ENCODE assay signal across 8 cellular contexts in genomic region chr5:52989781-52990530, GRCh38. TPM values are rescaled to one million over a fixed set of nuclear protein-coding genes. Genes with fewer than 3 reads are reported as not detected.
DNase-seq lines count a peak whose midpoint lies in the region; ATAC-seq and TF ChIP-seq lines count a peak whose summit lies in the region.

No MANE protein-coding gene starts in this region.

- peaks cover 9% of the 10 kb centered on the region for H3K27me3 Mint-ChIP-seq in activated CD4-positive, alpha-beta memory T cell treated with anti-CD3 and anti-CD28 coated beads for 36 hours

- peak in 5 of 6 experiments; percentile 11 to 32 (median 12) for DNase-seq in stimulated activated naive CD4-positive, alpha-beta T cell (lab: John Stamatoyannopoulos, UW)
- DNase-seq in stimulated activated naive CD4-positive, alpha-beta T cell treated with Interleukin-2 at 50 U/mL for 16 hours (lab: John Stamatoyannopoulos, UW), result no peak
- peak; percentile 15 for DNase-seq in HuH-7.5 (ENCODE audit: low spot score)
- peak; percentile 55 for DNase-seq in activated CD4-positive, alpha-beta memory T cell treated with anti-CD3 and anti-CD28 coated beads for 36 hours
- peak; percentile 56 for DNase-seq in epithelial cell of esophagus (ENCODE audit: low read depth)
- DNase-seq in midbrain (lab: John Stamatoyannopoulos, UW), result peak; percentile 75
- DNase-seq in testis, result peak; percentile 58

- H3K4me1 ChIP-seq in testis, result peaks cover 10% of the 10 kb centered on the region

- no peak overlapping the region for H3K27ac ChIP-seq in testis

- no peak for TF ChIP-seq POLR2A in testis (IDR thresholded peaks at IDR 0.05)

- POLR2A ChIA-PET in activated CD4-positive, alpha-beta memory T cell treated with anti-CD3 and anti-CD28 coated beads for 36 hours (lab: Charles Lee), result interaction anchor here (1.8 kb wide), 1 partner anchor 9 kb away, joined by 4 read pairs; no protein-coding TSS in a partner anchor

- H3K36me3 ChIP-seq in testis (ENCODE audit: low read depth, missing control alignments), result no peaks in the 10 kb centered on the region

- 3 to 4% methylated on average over 17 to 27 of the region's 27 CpGs for WGBS in testis, 2 donors

- no peak for ATAC-seq in GM21786 (IDR thresholded peaks at IDR 0.05; ENCODE audit: unreplicated experiment)

- peak; percentile 48 for TF ChIP-seq CTCF in epithelial cell of esophagus (IDR thresholded peaks at IDR 0.05; ENCODE audit: insufficient read depth, low read depth, low read length, missing control alignments)
- TF ChIP-seq CTCF in testis (IDR thresholded peaks at IDR 0.05), result no peak

- no peak overlapping the region for H3K27ac Mint-ChIP-seq in activated CD4-positive, alpha-beta memory T cell treated with anti-CD3 and anti-CD28 coated beads for 36 hours

- H3K9me3 ChIP-seq in testis, result no peaks in the 10 kb centered on the region

- H3K36me3 Mint-ChIP-seq in activated CD4-positive, alpha-beta memory T cell treated with anti-CD3 and anti-CD28 coated beads for 36 hours, result no peaks in the 10 kb centered on the region

- CTCF ChIA-PET in activated CD4-positive, alpha-beta memory T cell treated with anti-CD3 and anti-CD28 coated beads for 36 hours (lab: Charles Lee), result interaction anchor here (0.8 to 3.2 kb wide), 6 partner anchors 41 to 103 kb away, joined by 3 to 16 read pairs (median 4); no protein-coding TSS in a partner anchor

- no peaks in the 10 kb centered on the region for H3K9me3 Mint-ChIP-seq in activated CD4-positive, alpha-beta memory T cell treated with anti-CD3 and anti-CD28 coated beads for 36 hours

- peaks cover 26% of the 10 kb centered on the region for H3K4me1 Mint-ChIP-seq in activated CD4-positive, alpha-beta memory T cell treated with anti-CD3 and anti-CD28 coated beads for 36 hours (ENCODE audit: low read depth)

- H3K4me3 Mint-ChIP-seq in activated CD4-positive, alpha-beta memory T cell treated with anti-CD3 and anti-CD28 coated beads for 36 hours, result peak overlapping the region; percentile 73

- H3K27me3 ChIP-seq in testis, result no peaks in the 10 kb centered on the region

- H3K4me3 ChIP-seq in epithelial cell of esophagus (ENCODE audit: low read length) (peak overlapping the region; percentile 85), testis (peak overlapping the region; percentile 54 to 66)

- intact Hi-C loops in activated CD4-positive, alpha-beta memory T cell treated with anti-CD3 and anti-CD28 coated beads for 36 hours (cut with micrococcal nuclease), result loop anchor here (1.0 to 2.0 kb wide), 2 partner anchors 42 to 107 kb away; no protein-coding TSS in a partner anchor
- intact Hi-C loops in testis (cut with DNase I; ENCODE audit: low total_unique reads), result no loop called here

RNA-seq across cellular contexts. Expression of gene ITGA2, which starts 0.8 kb away (rescaled TPM):
- 1 to 10 TPM; 2.2 to 2.3 TPM for total RNA-seq in activated CD4-positive, alpha-beta memory T cell treated with anti-CD3 and anti-CD28 coated beads for 36 hours
- total RNA-seq in testis, result 1 to 10 TPM; 1.0 to 1.7 TPM
- polyA plus RNA-seq in testis (ENCODE audit: insufficient read depth, low read depth, low replicate concordance), result 0.90 TPM
